ENCODE assay signal across 35 cellular contexts in the genomic region with DNA sequence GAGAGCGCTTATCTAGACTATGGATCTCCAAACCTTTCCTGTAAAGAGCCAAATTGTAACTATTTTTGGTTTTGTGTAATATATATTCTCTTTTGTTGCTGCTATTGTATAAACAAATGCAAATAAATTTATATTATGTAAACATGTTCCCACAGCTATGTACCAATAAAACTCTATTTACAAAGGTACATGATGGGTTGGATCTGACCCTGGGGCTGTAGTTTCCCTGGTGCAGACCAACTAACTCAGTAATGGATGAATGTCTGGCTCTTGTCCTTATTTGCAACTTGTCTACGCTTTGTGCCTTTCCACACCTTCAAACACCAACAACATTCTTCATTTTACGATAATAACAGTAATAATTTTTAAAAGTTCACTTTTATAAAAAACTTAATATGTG.
"Had no signal": no experiment of that assay in that cellular context is flagged by ENCODE, and none has a peak within 500 bp of the region (broad histone marks: within the 10 kb centered on the region; RNA-seq: fewer than 3 reads in every experiment).

No MANE protein-coding gene starts in this region.

- H3K4me3 ChIP-seq: MG63 had no signal

- DNase-seq: Kasumi-1, MG63, MM.1S, MV-4-11, NCI-H1048, NCI-H1092, NCI-H1092 treated with DMSO at 0.1 percent for 48 hours, NCI-H1105, NCI-H1105 treated with DMSO at 0.1 percent for 48 hours, NCI-H1417 treated with DMSO at 0.1 percent for 48 hours, NCI-H1436, NCI-H1436 treated with DMSO at 0.1 percent for 48 hours, NCI-H146, NCI-H1694, NCI-H1694 treated with DMSO at 0.1 percent for 48 hours, NCI-H187, NCI-H187 treated with DMSO at 0.1 percent for 48 hours, NCI-H1930, NCI-H2029, NCI-H2029 treated with DMSO at 0.1 percent for 48 hours, NCI-H2081, NCI-H2081 treated with DMSO at 0.1 percent for 48 hours, NCI-H2107, NCI-H2171, NCI-H2171 treated with DMSO at 0.1 percent for 48 hours, NCI-H2227 treated with DMSO at 0.1 percent for 48 hours, NCI-H226, NCI-H345, NCI-H446, NCI-H446 treated with DMSO at 0.1 percent for 48 hours, NCI-H510A, NCI-H510A treated with DMSO at 0.1 percent for 48 hours, NCI-H524, NCI-H524 treated with DMSO at 0.1 percent for 48 hours, NCI-H526 had no signal
